ENCODE assay signal across 16 cellular contexts in genomic region chr5:141411575-141411974, GRCh38.
"Had no signal": no experiment of that assay in that cellular context is flagged by ENCODE, and none has a peak within 500 bp of the region (broad histone marks: within the 10 kb centered on the region; RNA-seq: fewer than 3 reads in every experiment).

No MANE protein-coding gene starts in this region.

- H3K9me2 ChIP-seq: SK-N-SH had no signal

- DNase-seq: activated CD4-positive, CD25-positive, alpha-beta regulatory T cell treated with anti-CD3 and anti-CD28 coated beads, Interleukin-2, amount 50 U/mL, for 72 hours; activated naive CD4-positive, alpha-beta T cell treated with Interleukin-2 at 50 U/mL for 16 hours; activated naive CD8-positive, alpha-beta T cell treated with anti-CD3 and anti-CD28 coated beads, Interleukin-2, amount 50 U/mL, for 24 hours; activated T-cell treated with anti-CD3 and anti-CD28 coated beads for 4 hours; aorta; erythroblast; kidney; left lung; SK-N-SH; stimulated activated CD4-positive, alpha-beta T cell treated with anti-CD3 and anti-CD28 coated beads, Interleukin-4, amount 100 ng/mL, for 4 hours; stimulated activated CD8-positive, alpha-beta memory T cell treated with anti-CD3 and anti-CD28 coated beads, Interleukin-4, amount 100 ng/mL, for 48 hours; stimulated activated naive CD4-positive, alpha-beta T cell treated with Interleukin-2 at 50 U/mL for 16 hours; T-helper 1 cell; T1000 had no signal

- H3K27ac ChIP-seq: left lung, right atrium auricular region, suprapubic skin had no signal

- H3K4me1 ChIP-seq: suprapubic skin had no signal

- H3K4me3 Mint-ChIP-seq: activated naive CD8-positive, alpha-beta T cell treated with anti-CD3 and anti-CD28 coated beads, Interleukin-2, amount 50 U/mL, for 24 hours had no signal

- H3K4me3 ChIP-seq: left lung, right atrium auricular region, suprapubic skin had no signal

- H3K36me3 ChIP-seq: left lung, right atrium auricular region, suprapubic skin had no signal

- H3K9ac ChIP-seq: SK-N-SH had no signal

- H3K9me3 ChIP-seq: SK-N-SH had no signal

- H3K27me3 ChIP-seq: right atrium auricular region had no signal

- H3K27ac Mint-ChIP-seq: activated naive CD8-positive, alpha-beta T cell treated with anti-CD3 and anti-CD28 coated beads, Interleukin-2, amount 50 U/mL, for 24 hours had no signal

- H3K4me2 ChIP-seq: SK-N-SH had no signal
